ENCODE assay signal across 22 cellular contexts in the genomic region with DNA sequence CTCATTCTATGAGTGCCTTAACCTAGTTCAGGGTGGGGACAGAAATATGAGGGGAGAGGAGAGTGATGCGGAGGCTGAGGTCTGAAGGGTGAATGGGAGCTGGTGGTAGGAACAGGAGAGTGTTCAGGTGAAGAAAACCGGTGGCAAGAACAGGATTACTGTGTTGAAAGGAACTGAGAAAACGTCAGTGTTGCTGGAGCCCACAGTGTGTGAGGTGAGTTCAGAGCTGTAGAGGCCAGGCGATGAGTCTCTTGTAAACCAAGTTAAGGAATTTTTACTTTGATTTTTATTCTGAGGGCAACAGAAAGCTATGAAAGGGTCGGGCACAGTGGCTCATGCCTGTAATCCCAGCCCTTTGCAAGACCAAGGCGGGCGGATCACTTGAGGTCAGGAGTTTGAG.
"Had no signal": no experiment of that assay in that cellular context is flagged by ENCODE, and none has a peak within 500 bp of the region (broad histone marks: within the 10 kb centered on the region; RNA-seq: fewer than 3 reads in every experiment).

No MANE protein-coding gene starts in this region.

- H3K27ac Mint-ChIP-seq: activated naive CD4-positive, alpha-beta T cell treated with anti-CD3 and anti-CD28 coated beads for 36 hours; activated naive CD8-positive, alpha-beta T cell treated with anti-CD3 and anti-CD28 coated beads, Interleukin-2, amount 10 ng/mL, durations not matched to agents 7 days and 5 days; natural killer cell; WTC11 had no signal

- H3K4me1 ChIP-seq: pancreas, psoas muscle, right atrium auricular region had no signal

- H3K36me3 Mint-ChIP-seq: activated naive CD8-positive, alpha-beta T cell treated with anti-CD3 and anti-CD28 coated beads, Interleukin-2, amount 10 ng/mL, durations not matched to agents 7 days and 5 days; natural killer cell; WTC11 had no signal

- DNase-seq: activated CD4-positive, alpha-beta T cell treated with anti-CD3 and anti-CD28 coated beads, Interleukin-2, amount 50 U/mL, for 4 hours; activated CD8-positive, alpha-beta memory T cell treated with anti-CD3 and anti-CD28 coated beads for 24 hours; activated CD8-positive, alpha-beta memory T cell treated with anti-CD3 and anti-CD28 coated beads, Interleukin-2, amount 50 U/mL, for 48 hours; activated naive CD4-positive, alpha-beta T cell treated with anti-CD3 and anti-CD28 coated beads for 36 hours; activated naive CD8-positive, alpha-beta T cell treated with anti-CD3 and anti-CD28 coated beads, Interleukin-2, amount 10 ng/mL, durations not matched to agents 7 days and 5 days; activated T-cell treated with anti-CD3 and anti-CD28 coated beads, Interleukin-2, amount 50 U/mL, for 4 hours; amniotic stem cell; cortex of kidney; hippocampal formation; midbrain; natural killer cell; stimulated activated CD4-positive, alpha-beta T cell treated with anti-CD3 and anti-CD28 coated beads, Interleukin-12 subunit alpha, Interleukin-12 subunit beta, amount 100 ng/mL, for 4 hours; stimulated activated CD4-positive, alpha-beta T cell treated with anti-CD3 and anti-CD28 coated beads, Interleukin-4, amount 100 ng/mL, for 4 hours; stimulated activated naive CD8-positive, alpha-beta T cell treated with anti-CD3 and anti-CD28 coated beads, Interleukin-15, Interleukin-2, amounts not matched to agents 100 U/mL and 50 U/mL, for 24 hours; T1000 had no signal

- H3K4me1 Mint-ChIP-seq: activated naive CD8-positive, alpha-beta T cell treated with anti-CD3 and anti-CD28 coated beads, Interleukin-2, amount 10 ng/mL, durations not matched to agents 7 days and 5 days; natural killer cell had no signal

- H3K27ac ChIP-seq: foreskin keratinocyte, left ventricle myocardium inferior, neutrophil, pancreas, psoas muscle, right atrium auricular region had no signal

- H3K9me3 ChIP-seq: left ventricle myocardium inferior, neutrophil, pancreas, psoas muscle, right atrium auricular region had no signal

- H3K4me3 Mint-ChIP-seq: activated naive CD4-positive, alpha-beta T cell treated with anti-CD3 and anti-CD28 coated beads for 36 hours; activated naive CD8-positive, alpha-beta T cell treated with anti-CD3 and anti-CD28 coated beads, Interleukin-2, amount 10 ng/mL, durations not matched to agents 7 days and 5 days; activated T-cell treated with anti-CD3 and anti-CD28 coated beads, Interleukin-2, amount 50 U/mL, for 4 hours; natural killer cell; WTC11 had no signal

- H3K27me3 ChIP-seq: foreskin keratinocyte, neutrophil, pancreas, right atrium auricular region had no signal

- H3K4me3 ChIP-seq: left ventricle myocardium inferior, pancreas, psoas muscle, right atrium auricular region had no signal

- H3K9me3 Mint-ChIP-seq: activated naive CD4-positive, alpha-beta T cell treated with anti-CD3 and anti-CD28 coated beads for 36 hours; activated naive CD8-positive, alpha-beta T cell treated with anti-CD3 and anti-CD28 coated beads, Interleukin-2, amount 10 ng/mL, durations not matched to agents 7 days and 5 days; activated T-cell treated with anti-CD3 and anti-CD28 coated beads, Interleukin-2, amount 50 U/mL, for 4 hours; natural killer cell; WTC11 had no signal

- H3K36me3 ChIP-seq: left ventricle myocardium inferior, neutrophil, pancreas, right atrium auricular region had no signal

- ATAC-seq: activated T-cell treated with anti-CD3 and anti-CD28 coated beads, Interleukin-2, amount 50 U/mL, for 4 hours; natural killer cell; stimulated activated naive CD8-positive, alpha-beta T cell treated with anti-CD3 and anti-CD28 coated beads, Interleukin-15, Interleukin-2, amounts not matched to agents 100 U/mL and 50 U/mL, for 24 hours; WTC11 had no signal
